1 cellular context compared by ENCODE assay signal in the genomic region with DNA sequence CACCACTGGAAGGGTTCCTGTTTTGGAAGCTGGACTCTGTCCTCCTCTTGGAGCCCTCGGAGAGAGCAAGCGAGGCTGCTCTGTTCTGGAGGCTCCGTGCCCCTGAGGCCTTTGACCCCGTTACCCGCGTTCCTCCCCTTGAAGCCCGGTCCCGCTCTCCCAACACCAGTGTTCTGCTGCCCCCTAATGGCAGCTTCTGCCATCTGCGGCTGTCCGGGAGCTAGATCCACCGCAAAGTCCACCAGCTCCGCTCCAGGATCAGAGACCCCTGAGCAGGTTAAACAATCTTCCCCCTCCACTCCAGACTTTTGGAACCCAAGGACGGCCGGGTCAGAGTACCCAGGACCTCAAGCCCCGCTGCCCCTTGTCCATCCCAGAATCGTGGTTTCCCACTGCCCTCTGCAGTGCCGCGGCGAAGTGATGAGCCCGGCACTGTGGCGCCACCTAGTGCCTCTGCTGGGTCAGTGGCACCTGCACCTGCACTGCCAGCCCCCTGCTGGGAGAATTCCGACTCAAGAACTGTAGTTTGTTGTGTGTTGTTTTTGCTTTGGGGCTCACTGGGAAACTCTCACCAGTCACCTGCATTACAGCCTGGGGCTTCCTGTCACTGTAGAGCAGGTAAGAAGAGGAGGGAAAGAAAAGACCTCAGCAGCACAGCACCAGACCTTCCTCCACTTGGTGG.
A peak's percentile ranks its signal among the peaks of the same experiment; 100 is the strongest.
TF ChIP-seq lines count a peak whose summit lies in the region.

No MANE protein-coding gene starts in this region.

TF ChIP-seq in HepG2, 621 proteins besides CTCF, POLR2A, EP300 and RAD21 (continued from another document):
- TF ChIP-seq, protein P1, sequence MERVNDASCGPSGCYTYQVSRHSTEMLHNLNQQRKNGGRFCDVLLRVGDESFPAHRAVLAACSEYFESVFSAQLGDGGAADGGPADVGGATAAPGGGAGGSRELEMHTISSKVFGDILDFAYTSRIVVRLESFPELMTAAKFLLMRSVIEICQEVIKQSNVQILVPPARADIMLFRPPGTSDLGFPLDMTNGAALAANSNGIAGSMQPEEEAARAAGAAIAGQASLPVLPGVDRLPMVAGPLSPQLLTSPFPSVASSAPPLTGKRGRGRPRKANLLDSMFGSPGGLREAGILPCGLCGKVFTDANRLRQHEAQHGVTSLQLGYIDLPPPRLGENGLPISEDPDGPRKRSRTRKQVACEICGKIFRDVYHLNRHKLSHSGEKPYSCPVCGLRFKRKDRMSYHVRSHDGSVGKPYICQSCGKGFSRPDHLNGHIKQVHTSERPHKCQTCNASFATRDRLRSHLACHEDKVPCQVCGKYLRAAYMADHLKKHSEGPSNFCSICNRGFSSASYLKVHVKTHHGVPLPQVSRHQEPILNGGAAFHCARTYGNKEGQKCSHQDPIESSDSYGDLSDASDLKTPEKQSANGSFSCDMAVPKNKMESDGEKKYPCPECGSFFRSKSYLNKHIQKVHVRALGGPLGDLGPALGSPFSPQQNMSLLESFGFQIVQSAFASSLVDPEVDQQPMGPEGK (CRISPR knock-in tag; IDR thresholded peaks at IDR 0.05) = peak; percentile 24; the same call in 1 of the 2 replicates
- TF ChIP-seq FOXC1 (CRISPR knock-in tag; IDR thresholded peaks at IDR 0.05; ENCODE audit: borderline replicate concordance) (peak; percentile 24; the same call in 1 of the 2 replicates), BHLHE40 (IDR thresholded peaks at IDR 0.05; ENCODE audit: low read length) (no peak), RCOR2 (CRISPR knock-in tag; IDR thresholded peaks at IDR 0.05) (no peak), SMAD3 (CRISPR knock-in tag; IDR thresholded peaks at IDR 0.05) (0 out of 2 replicates have a peak, but pooled peaks have one; percentile 21), CBX1 (IDR thresholded peaks at IDR 0.05; ENCODE audit: low read depth) (peak; percentile 40), GATAD2A (CRISPR knock-in tag; IDR thresholded peaks at IDR 0.05) (peak; percentile 34), ZNF484 (CRISPR knock-in tag; IDR thresholded peaks at IDR 0.05; ENCODE audit: borderline replicate concordance, low read depth) (no peak), ZNF547 (CRISPR knock-in tag; IDR thresholded peaks at IDR 0.05) (0 out of 2 replicates have a peak, but pooled peaks have one; percentile 55), NR2F1 (CRISPR knock-in tag; IDR thresholded peaks at IDR 0.05) (peak; percentile 32 to 51; a peak in 1 of 4 replicates), ZMYM4 (CRISPR knock-in tag; IDR thresholded peaks at IDR 0.05) (peak; percentile 47; the same call in 1 of the 2 replicates), ZNF891 (CRISPR knock-in tag; IDR thresholded peaks at IDR 0.05) (peak; percentile 78), ZNF768 (CRISPR knock-in tag; IDR thresholded peaks at IDR 0.05) (peak; percentile 70; the same call in 1 of the 2 replicates), ZSCAN9 (CRISPR knock-in tag; IDR thresholded peaks at IDR 0.05; ENCODE audit: borderline replicate concordance) (no peak), FOSL2 (CRISPR knock-in tag; IDR thresholded peaks at IDR 0.05) (0 out of 2 replicates have a peak, but pooled peaks have one; percentile 3), ZKSCAN8 (CRISPR knock-in tag; IDR thresholded peaks at IDR 0.05; ENCODE audit: borderline replicate concordance) (peak; percentile 60; the same call in 1 of the 2 replicates), RBM39 (IDR thresholded peaks at IDR 0.05; ENCODE audit: low read depth, low read length, poor library complexity, severe bottlenecking) (peak; percentile 31), HNRNPLL (IDR thresholded peaks at IDR 0.05; ENCODE audit: low read depth, low read length, poor library complexity, severe bottlenecking) (peak; percentile 51), ZNF670 (CRISPR knock-in tag; IDR thresholded peaks at IDR 0.05; ENCODE audit: borderline replicate concordance) (no peak), SALL1 (CRISPR knock-in tag; IDR thresholded peaks at IDR 0.05) (peak; percentile 46)
- TF ChIP-seq, protein P2, sequence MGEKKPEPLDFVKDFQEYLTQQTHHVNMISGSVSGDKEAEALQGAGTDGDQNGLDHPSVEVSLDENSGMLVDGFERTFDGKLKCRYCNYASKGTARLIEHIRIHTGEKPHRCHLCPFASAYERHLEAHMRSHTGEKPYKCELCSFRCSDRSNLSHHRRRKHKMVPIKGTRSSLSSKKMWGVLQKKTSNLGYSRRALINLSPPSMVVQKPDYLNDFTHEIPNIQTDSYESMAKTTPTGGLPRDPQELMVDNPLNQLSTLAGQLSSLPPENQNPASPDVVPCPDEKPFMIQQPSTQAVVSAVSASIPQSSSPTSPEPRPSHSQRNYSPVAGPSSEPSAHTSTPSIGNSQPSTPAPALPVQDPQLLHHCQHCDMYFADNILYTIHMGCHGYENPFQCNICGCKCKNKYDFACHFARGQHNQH (CRISPR knock-in tag; IDR thresholded peaks at IDR 0.05) = peak; percentile 61
- TF ChIP-seq, protein P3, sequence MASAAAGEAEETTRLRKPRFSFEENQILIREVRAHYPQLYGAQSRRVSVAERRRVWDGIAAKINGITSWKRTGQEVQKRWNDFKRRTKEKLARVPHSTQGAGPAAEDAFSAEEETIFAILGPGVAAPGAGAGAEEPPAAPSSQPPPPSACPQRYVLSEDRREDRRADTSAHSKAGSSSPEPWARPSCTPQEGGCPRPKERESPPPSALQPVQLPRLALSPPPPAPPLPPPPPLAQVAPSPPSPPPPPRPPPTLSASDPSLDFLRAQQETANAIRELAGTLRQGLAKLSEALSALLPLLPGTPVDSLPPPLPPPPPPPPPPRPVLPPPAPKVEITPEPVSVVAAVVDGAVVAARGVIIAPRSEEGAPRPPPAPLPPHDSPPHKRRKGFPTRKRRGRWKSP (CRISPR knock-in tag; IDR thresholded peaks at IDR 0.05) = peak; percentile 66; the same call in 1 of the 2 replicates
- TF ChIP-seq, protein P4, sequence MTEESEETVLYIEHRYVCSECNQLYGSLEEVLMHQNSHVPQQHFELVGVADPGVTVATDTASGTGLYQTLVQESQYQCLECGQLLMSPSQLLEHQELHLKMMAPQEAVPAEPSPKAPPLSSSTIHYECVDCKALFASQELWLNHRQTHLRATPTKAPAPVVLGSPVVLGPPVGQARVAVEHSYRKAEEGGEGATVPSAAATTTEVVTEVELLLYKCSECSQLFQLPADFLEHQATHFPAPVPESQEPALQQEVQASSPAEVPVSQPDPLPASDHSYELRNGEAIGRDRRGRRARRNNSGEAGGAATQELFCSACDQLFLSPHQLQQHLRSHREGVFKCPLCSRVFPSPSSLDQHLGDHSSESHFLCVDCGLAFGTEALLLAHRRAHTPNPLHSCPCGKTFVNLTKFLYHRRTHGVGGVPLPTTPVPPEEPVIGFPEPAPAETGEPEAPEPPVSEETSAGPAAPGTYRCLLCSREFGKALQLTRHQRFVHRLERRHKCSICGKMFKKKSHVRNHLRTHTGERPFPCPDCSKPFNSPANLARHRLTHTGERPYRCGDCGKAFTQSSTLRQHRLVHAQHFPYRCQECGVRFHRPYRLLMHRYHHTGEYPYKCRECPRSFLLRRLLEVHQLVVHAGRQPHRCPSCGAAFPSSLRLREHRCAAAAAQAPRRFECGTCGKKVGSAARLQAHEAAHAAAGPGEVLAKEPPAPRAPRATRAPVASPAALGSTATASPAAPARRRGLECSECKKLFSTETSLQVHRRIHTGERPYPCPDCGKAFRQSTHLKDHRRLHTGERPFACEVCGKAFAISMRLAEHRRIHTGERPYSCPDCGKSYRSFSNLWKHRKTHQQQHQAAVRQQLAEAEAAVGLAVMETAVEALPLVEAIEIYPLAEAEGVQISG (CRISPR knock-in tag; IDR thresholded peaks at IDR 0.05) = 0 out of 2 replicates have a peak, but pooled peaks have one; percentile 46
- TF ChIP-seq, protein P5, sequence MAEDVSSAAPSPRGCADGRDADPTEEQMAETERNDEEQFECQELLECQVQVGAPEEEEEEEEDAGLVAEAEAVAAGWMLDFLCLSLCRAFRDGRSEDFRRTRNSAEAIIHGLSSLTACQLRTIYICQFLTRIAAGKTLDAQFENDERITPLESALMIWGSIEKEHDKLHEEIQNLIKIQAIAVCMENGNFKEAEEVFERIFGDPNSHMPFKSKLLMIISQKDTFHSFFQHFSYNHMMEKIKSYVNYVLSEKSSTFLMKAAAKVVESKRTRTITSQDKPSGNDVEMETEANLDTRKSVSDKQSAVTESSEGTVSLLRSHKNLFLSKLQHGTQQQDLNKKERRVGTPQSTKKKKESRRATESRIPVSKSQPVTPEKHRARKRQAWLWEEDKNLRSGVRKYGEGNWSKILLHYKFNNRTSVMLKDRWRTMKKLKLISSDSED (CRISPR knock-in tag; IDR thresholded peaks at IDR 0.05) = no peak
- TF ChIP-seq, protein P6, sequence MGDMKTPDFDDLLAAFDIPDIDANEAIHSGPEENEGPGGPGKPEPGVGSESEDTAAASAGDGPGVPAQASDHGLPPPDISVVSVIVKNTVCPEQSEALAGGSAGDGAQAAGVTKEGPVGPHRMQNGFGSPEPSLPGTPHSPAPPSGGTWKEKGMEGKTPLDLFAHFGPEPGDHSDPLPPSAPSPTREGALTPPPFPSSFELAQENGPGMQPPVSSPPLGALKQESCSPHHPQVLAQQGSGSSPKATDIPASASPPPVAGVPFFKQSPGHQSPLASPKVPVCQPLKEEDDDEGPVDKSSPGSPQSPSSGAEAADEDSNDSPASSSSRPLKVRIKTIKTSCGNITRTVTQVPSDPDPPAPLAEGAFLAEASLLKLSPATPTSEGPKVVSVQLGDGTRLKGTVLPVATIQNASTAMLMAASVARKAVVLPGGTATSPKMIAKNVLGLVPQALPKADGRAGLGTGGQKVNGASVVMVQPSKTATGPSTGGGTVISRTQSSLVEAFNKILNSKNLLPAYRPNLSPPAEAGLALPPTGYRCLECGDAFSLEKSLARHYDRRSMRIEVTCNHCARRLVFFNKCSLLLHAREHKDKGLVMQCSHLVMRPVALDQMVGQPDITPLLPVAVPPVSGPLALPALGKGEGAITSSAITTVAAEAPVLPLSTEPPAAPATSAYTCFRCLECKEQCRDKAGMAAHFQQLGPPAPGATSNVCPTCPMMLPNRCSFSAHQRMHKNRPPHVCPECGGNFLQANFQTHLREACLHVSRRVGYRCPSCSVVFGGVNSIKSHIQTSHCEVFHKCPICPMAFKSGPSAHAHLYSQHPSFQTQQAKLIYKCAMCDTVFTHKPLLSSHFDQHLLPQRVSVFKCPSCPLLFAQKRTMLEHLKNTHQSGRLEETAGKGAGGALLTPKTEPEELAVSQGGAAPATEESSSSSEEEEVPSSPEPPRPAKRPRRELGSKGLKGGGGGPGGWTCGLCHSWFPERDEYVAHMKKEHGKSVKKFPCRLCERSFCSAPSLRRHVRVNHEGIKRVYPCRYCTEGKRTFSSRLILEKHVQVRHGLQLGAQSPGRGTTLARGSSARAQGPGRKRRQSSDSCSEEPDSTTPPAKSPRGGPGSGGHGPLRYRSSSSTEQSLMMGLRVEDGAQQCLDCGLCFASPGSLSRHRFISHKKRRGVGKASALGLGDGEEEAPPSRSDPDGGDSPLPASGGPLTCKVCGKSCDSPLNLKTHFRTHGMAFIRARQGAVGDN (CRISPR knock-in tag; IDR thresholded peaks at IDR 0.05) = peak; percentile 70; the same call in 1 of the 2 replicates
- TF ChIP-seq, protein P7, sequence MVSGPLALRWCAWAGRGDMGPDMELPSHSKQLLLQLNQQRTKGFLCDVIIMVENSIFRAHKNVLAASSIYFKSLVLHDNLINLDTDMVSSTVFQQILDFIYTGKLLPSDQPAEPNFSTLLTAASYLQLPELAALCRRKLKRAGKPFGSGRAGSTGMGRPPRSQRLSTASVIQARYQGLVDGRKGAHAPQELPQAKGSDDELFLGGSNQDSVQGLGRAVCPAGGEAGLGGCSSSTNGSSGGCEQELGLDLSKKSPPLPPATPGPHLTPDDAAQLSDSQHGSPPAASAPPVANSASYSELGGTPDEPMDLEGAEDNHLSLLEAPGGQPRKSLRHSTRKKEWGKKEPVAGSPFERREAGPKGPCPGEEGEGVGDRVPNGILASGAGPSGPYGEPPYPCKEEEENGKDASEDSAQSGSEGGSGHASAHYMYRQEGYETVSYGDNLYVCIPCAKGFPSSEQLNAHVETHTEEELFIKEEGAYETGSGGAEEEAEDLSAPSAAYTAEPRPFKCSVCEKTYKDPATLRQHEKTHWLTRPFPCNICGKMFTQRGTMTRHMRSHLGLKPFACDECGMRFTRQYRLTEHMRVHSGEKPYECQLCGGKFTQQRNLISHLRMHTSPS (CRISPR knock-in tag; IDR thresholded peaks at IDR 0.05; ENCODE audit: low read depth) = no peak
- TF ChIP-seq, protein P8, sequence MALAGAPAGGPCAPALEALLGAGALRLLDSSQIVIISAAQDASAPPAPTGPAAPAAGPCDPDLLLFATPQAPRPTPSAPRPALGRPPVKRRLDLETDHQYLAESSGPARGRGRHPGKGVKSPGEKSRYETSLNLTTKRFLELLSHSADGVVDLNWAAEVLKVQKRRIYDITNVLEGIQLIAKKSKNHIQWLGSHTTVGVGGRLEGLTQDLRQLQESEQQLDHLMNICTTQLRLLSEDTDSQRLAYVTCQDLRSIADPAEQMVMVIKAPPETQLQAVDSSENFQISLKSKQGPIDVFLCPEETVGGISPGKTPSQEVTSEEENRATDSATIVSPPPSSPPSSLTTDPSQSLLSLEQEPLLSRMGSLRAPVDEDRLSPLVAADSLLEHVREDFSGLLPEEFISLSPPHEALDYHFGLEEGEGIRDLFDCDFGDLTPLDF (CRISPR knock-in tag; IDR thresholded peaks at IDR 0.05) = 0 out of 2 replicates have a peak, but pooled peaks have one; percentile 26
- TF ChIP-seq, protein P9, sequence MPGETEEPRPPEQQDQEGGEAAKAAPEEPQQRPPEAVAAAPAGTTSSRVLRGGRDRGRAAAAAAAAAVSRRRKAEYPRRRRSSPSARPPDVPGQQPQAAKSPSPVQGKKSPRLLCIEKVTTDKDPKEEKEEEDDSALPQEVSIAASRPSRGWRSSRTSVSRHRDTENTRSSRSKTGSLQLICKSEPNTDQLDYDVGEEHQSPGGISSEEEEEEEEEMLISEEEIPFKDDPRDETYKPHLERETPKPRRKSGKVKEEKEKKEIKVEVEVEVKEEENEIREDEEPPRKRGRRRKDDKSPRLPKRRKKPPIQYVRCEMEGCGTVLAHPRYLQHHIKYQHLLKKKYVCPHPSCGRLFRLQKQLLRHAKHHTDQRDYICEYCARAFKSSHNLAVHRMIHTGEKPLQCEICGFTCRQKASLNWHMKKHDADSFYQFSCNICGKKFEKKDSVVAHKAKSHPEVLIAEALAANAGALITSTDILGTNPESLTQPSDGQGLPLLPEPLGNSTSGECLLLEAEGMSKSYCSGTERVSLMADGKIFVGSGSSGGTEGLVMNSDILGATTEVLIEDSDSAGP (CRISPR knock-in tag; IDR thresholded peaks at IDR 0.05; ENCODE audit: borderline replicate concordance) = peak; percentile 77; the same call in 1 of the 2 replicates
TF ChIP-seq in HepG2: peak in this region for 87.
